In genomic region chr13:103394670-103395069, GRCh38 we compare ENCODE assay signal across 26 cellular contexts.
"Had no signal": no experiment of that assay in that cellular context is flagged by ENCODE, and none has a peak within 500 bp of the region (broad histone marks: within the 10 kb centered on the region; RNA-seq: fewer than 3 reads in every experiment).

No MANE protein-coding gene starts in this region.

- H3K4me3 ChIP-seq: PC-9, SJSA1 had no signal

- H3K27ac ChIP-seq: PC-9, RWPE1, SJSA1 had no signal

- H3K36me3 ChIP-seq: SJSA1 had no signal

- DNase-seq: Kasumi-1, KG1, MM.1S, MV-4-11, NCI-H1092, NCI-H1105, NCI-H1417 treated with DMSO at 0.1 percent for 48 hours, NCI-H1436 treated with DMSO at 0.1 percent for 48 hours, NCI-H1694 treated with DMSO at 0.1 percent for 48 hours, NCI-H187 treated with DMSO at 0.1 percent for 48 hours, NCI-H2029, NCI-H2081, NCI-H2171 treated with DMSO at 0.1 percent for 48 hours, NCI-H2227 treated with DMSO at 0.1 percent for 48 hours, NCI-H345, NCI-H446, NCI-H510A treated with DMSO at 0.1 percent for 48 hours, NCI-H524 treated with DMSO at 0.1 percent for 48 hours, NCI-H526 treated with DMSO at 0.1 percent for 48 hours, NCI-H774, PC-9, SHP77 treated with DMSO at 0.1 percent for 48 hours, SK-N-SH, SW 1271 had no signal

- H3K4me1 ChIP-seq: SJSA1 had no signal

- H3K9me3 ChIP-seq: SK-N-SH had no signal

- H3K27me3 ChIP-seq: SJSA1 had no signal
